1 cellular context compared by ENCODE assay signal in genomic region chr6:163412345-163412744, GRCh38.
TF ChIP-seq lines count a peak whose summit lies in the region.

No MANE protein-coding gene starts in this region.

TF ChIP-seq in WTC11, 78 proteins besides CTCF, POLR2A, EP300 and RAD21 (continued from another document):
- no peak for TF ChIP-seq ERG (CRISPR knock-in tag; IDR thresholded peaks at IDR 0.05)
- no peak for TF ChIP-seq ATF1 (CRISPR knock-in tag; IDR thresholded peaks at IDR 0.05)
- TF ChIP-seq NFATC4 (CRISPR knock-in tag; IDR thresholded peaks at IDR 0.05), result no peak
- no peak for TF ChIP-seq ZBTB21 (CRISPR knock-in tag; IDR thresholded peaks at IDR 0.05; ENCODE audit: borderline replicate concordance)
- no peak for TF ChIP-seq IRF2 (CRISPR knock-in tag; IDR thresholded peaks at IDR 0.05; ENCODE audit: borderline replicate concordance, low read depth)
- TF ChIP-seq EMX1 (CRISPR knock-in tag; IDR thresholded peaks at IDR 0.05), result no peak
- TF ChIP-seq PREB (CRISPR knock-in tag; IDR thresholded peaks at IDR 0.05; ENCODE audit: borderline replicate concordance), result no peak
